In genomic region chr11:10387209-10388083, GRCh38 we compare ENCODE assay signal across 10 cellular contexts.
A peak's percentile ranks its signal among the peaks of the same experiment; 100 is the strongest.
DNase-seq lines count a peak whose midpoint lies in the region; ATAC-seq and TF ChIP-seq lines count a peak whose summit lies in the region.
"Had no signal": no experiment of that assay in that cellular context is flagged by ENCODE, and none has a peak within 500 bp of the region (broad histone marks: within the 10 kb centered on the region; RNA-seq: fewer than 3 reads in every experiment).

No MANE protein-coding gene starts in this region.

- WGBS in suprapubic skin = 47% methylated on average over 17 of the region's 17 CpGs

- H3K9me3 Mint-ChIP-seq in CD8-positive, alpha-beta memory T cell = peaks cover 0 to 2% (median 0%) of the 10 kb centered on the region in 5 donors

- H3K27me3 Mint-ChIP-seq in CD8-positive, alpha-beta memory T cell = peaks cover 15 to 54% of the 10 kb centered on the region in 2 donors

- peaks cover 35% of the 10 kb centered on the region for H3K4me1 ChIP-seq in suprapubic skin
- no peaks in the 10 kb centered on the region for H3K4me1 ChIP-seq in CD8-positive, alpha-beta memory T cell (ENCODE audit: insufficient read depth, low read length)

- peak overlapping the region in 1 of 2 donors; percentile 84 for H3K27ac ChIP-seq in coronary artery
- H3K27ac ChIP-seq in suprapubic skin = peak overlapping the region; percentile 75
- no peak overlapping the region for H3K27ac ChIP-seq in CD8-positive, alpha-beta memory T cell (ENCODE audit: low read depth, low read length)
- H3K27ac ChIP-seq: SJCRH30 had no signal

- TF ChIP-seq CTCF in HFF-Myc (IDR thresholded peaks at IDR 0.05; ENCODE audit: low read depth, low read length, missing control alignments) (no peak), coronary artery (IDR thresholded peaks at IDR 0.05) (no peak), suprapubic skin (IDR thresholded peaks at IDR 0.05) (no peak)

- no peak for TF ChIP-seq POLR2A in suprapubic skin (IDR thresholded peaks at IDR 0.05)

- H3K36me3 ChIP-seq in suprapubic skin = no peaks in the 10 kb centered on the region
- no peaks in the 10 kb centered on the region for H3K36me3 ChIP-seq in CD8-positive, alpha-beta memory T cell (ENCODE audit: insufficient read depth, low read length)
- H3K36me3 ChIP-seq: SJCRH30 had no signal

- DNase-seq in HFF-Myc (ENCODE audit: extremely low read depth, low read depth) = peak; percentile 81
- DNase-seq in coronary artery (ENCODE audit: low spot score) = peak; percentile 84
- peak; percentile 11 to 80 for DNase-seq in lung microvascular endothelial cell (ENCODE audit: low read depth in 2 of 2)
- DNase-seq in suprapubic skin (ENCODE audit: low spot score in 2 of 2) = peak; percentile 87 to 89
- no peak for DNase-seq in GF-D8 (lab: John Stamatoyannopoulos, UW)
- DNase-seq in CD8-positive, alpha-beta memory T cell = no peak
- DNase-seq: cerebellar nuclear complex had no signal

- POLR2A ChIA-PET in CD8-positive, alpha-beta memory T cell (lab: Charles Lee) = no interaction called here

- no peak for ATAC-seq in GM18511 (IDR thresholded peaks at IDR 0.05; ENCODE audit: unreplicated experiment)
- ATAC-seq in GM21367 (IDR thresholded peaks at IDR 0.05; ENCODE audit: unreplicated experiment) = no peak

- H3K4me3 ChIP-seq in HFF-Myc (replicated peaks; ENCODE audit: low read depth, low read length) = no peak overlapping the region
- H3K4me3 ChIP-seq in coronary artery = no peak overlapping the region
- H3K4me3 ChIP-seq in suprapubic skin = no peak overlapping the region
- H3K4me3 ChIP-seq in CD8-positive, alpha-beta memory T cell (ENCODE audit: low read length) = no peak overlapping the region
- H3K4me3 ChIP-seq: SJCRH30 had no signal

- no peaks in the 10 kb centered on the region for H3K4me1 Mint-ChIP-seq in CD8-positive, alpha-beta memory T cell

- CTCF ChIA-PET in CD8-positive, alpha-beta memory T cell (lab: Charles Lee) = no interaction called here

- H3K9me3 ChIP-seq in suprapubic skin = no peaks in the 10 kb centered on the region
- H3K9me3 ChIP-seq in CD8-positive, alpha-beta memory T cell (ENCODE audit: low read length) = no peaks in the 10 kb centered on the region
- H3K9me3 ChIP-seq: SJCRH30 had no signal

- H3K36me3 Mint-ChIP-seq in CD8-positive, alpha-beta memory T cell = no peaks in the 10 kb centered on the region

- no peak overlapping the region for H3K4me3 Mint-ChIP-seq in CD8-positive, alpha-beta memory T cell

- no peak for TF ChIP-seq EP300 in suprapubic skin (IDR thresholded peaks at IDR 0.05)

- H3K27me3 ChIP-seq in suprapubic skin = no peaks in the 10 kb centered on the region
- no peaks in the 10 kb centered on the region for H3K27me3 ChIP-seq in CD8-positive, alpha-beta memory T cell (ENCODE audit: insufficient read depth, low read length, poor library complexity, severe bottlenecking)
- H3K27me3 ChIP-seq: SJCRH30 had no signal

- H3K27ac Mint-ChIP-seq in CD8-positive, alpha-beta memory T cell = no peak overlapping the region

Comparison
In these comparisons a context has a peak if more than half of its experiments do, and no peak if none do; other contexts are left out.
1. DNase-seq: peak in HFF-Myc (single experiment), coronary artery (single experiment), lung microvascular endothelial cell (2 of 2) and suprapubic skin (2 of 2); none in GF-D8 (single experiment) and CD8-positive, alpha-beta memory T cell (0 of 5).